16 cellular contexts compared by ENCODE assay signal in genomic region chr1:55259906-55260608, GRCh38. TPM values are rescaled to one million over a fixed set of nuclear protein-coding genes. Genes with fewer than 3 reads are reported as not detected.
DNase-seq lines count a peak whose midpoint lies in the region; ATAC-seq and TF ChIP-seq lines count a peak whose summit lies in the region.
"Had no signal": no experiment of that assay in that cellular context is flagged by ENCODE, and none has a peak within 500 bp of the region (broad histone marks: within the 10 kb centered on the region; RNA-seq: fewer than 3 reads in every experiment).

No MANE protein-coding gene starts in this region.

- no peaks in the 10 kb centered on the region for H3K36me3 Mint-ChIP-seq in activated T-helper 2 cell treated with anti-CD3 and anti-CD28 coated beads, Interferon-gamma antibody, Interleukin-2, Interleukin-4, amounts not matched to agents 10 μg/mL and 5 μg/mL and 100 μg/mL, durations not matched to agents 14 hours and 24 hours and 36 hours (ENCODE audit: low read depth)

- peaks cover 11% of the 10 kb centered on the region for H3K4me1 Mint-ChIP-seq in activated T-helper 2 cell treated with anti-CD3 and anti-CD28 coated beads, Interferon-gamma antibody, Interleukin-2, Interleukin-4, amounts not matched to agents 10 μg/mL and 5 μg/mL and 100 μg/mL, durations not matched to agents 14 hours and 24 hours and 36 hours (ENCODE audit: low read depth)

- H3K9me3 Mint-ChIP-seq in activated T-helper 2 cell treated with anti-CD3 and anti-CD28 coated beads, Interferon-gamma antibody, Interleukin-2, Interleukin-4, amounts not matched to agents 10 μg/mL and 5 μg/mL and 100 μg/mL, durations not matched to agents 14 hours and 24 hours and 36 hours: no peaks in the 10 kb centered on the region
- H3K9me3 Mint-ChIP-seq: CD4-positive, alpha-beta T cell had no signal

- H3K27me3 ChIP-seq in spleen (replicated peaks in 1 of 7) (no peaks in the 10 kb centered on the region), thyroid gland (no peaks in the 10 kb centered on the region)
- H3K27me3 ChIP-seq: stomach had no signal

- peak; percentile 18 for DNase-seq in GM19238 (ENCODE audit: insufficient read length, low spot score)
- DNase-seq in spleen: peak; percentile 81
- no peak for DNase-seq in nucleus accumbens (lab: John Stamatoyannopoulos, UW)
- no peak for DNase-seq in activated T-helper 2 cell treated with anti-CD3 and anti-CD28 coated beads, Interferon-gamma antibody, Interleukin-2, Interleukin-4, amounts not matched to agents 10 μg/mL and 5 μg/mL and 100 μg/mL, durations not matched to agents 14 hours and 24 hours and 36 hours (ENCODE audit: low spot score)
- no peak for DNase-seq in thyroid gland
- DNase-seq: CD4-positive, alpha-beta T cell; cortex of kidney; NCI-H1048; NCI-H446 treated with DMSO at 0.1 percent for 48 hours; SHP77; stimulated activated CD4-positive, alpha-beta T cell treated with anti-CD3 and anti-CD28 coated beads, Interleukin-2, amount 100 ng/mL, for 48 hours; stomach had no signal

- H3K27me3 Mint-ChIP-seq in activated T-helper 2 cell treated with anti-CD3 and anti-CD28 coated beads, Interferon-gamma antibody, Interleukin-2, Interleukin-4, amounts not matched to agents 10 μg/mL and 5 μg/mL and 100 μg/mL, durations not matched to agents 14 hours and 24 hours and 36 hours (ENCODE audit: low read depth): peaks cover 16% of the 10 kb centered on the region
- H3K27me3 Mint-ChIP-seq: CD4-positive, alpha-beta T cell had no signal

- no peak for TF ChIP-seq POLR2A in spleen (IDR thresholded peaks at IDR 0.05)
- TF ChIP-seq POLR2A in thyroid gland (IDR thresholded peaks at IDR 0.05): no peak

- no peak overlapping the region for H3K4me3 ChIP-seq in spleen
- H3K4me3 ChIP-seq in thyroid gland (replicated peaks in 1 of 3): no peak overlapping the region
- H3K4me3 ChIP-seq: prostate gland, stomach had no signal

- ATAC-seq in HG02610 (IDR thresholded peaks at IDR 0.05; ENCODE audit: unreplicated experiment) (peak; percentile 54), HG03469 (IDR thresholded peaks at IDR 0.05; ENCODE audit: unreplicated experiment) (peak; percentile 39), GM18858 (IDR thresholded peaks at IDR 0.05; ENCODE audit: unreplicated experiment) (no peak)

- TF ChIP-seq CTCF in spleen (IDR thresholded peaks at IDR 0.05 in 8 of 11, conservative IDR thresholded peaks at IDR 0.05 in 3 of 11) (no peak), thyroid gland (IDR thresholded peaks at IDR 0.05) (no peak)

- peak overlapping the region in 5 of 8 donors; percentile 40 to 75 (median 57) for H3K27ac ChIP-seq in spleen
- no peak overlapping the region for H3K27ac ChIP-seq in thyroid gland
- H3K27ac ChIP-seq: prostate gland, stomach had no signal

- H3K4me1 ChIP-seq in spleen (peaks cover 4 to 60% (median 34%) of the 10 kb centered on the region in 6 donors), thyroid gland (no peaks in the 10 kb centered on the region)
- H3K4me1 ChIP-seq: prostate gland, stomach had no signal

- intact Hi-C loops in spleen (cut with DNase I; ENCODE audit: low total_unique reads): no loop called here
- intact Hi-C loops in activated T-helper 2 cell treated with anti-CD3 and anti-CD28 coated beads, Interferon-gamma antibody, Interleukin-2, Interleukin-4, amounts not matched to agents 10 μg/mL and 5 μg/mL and 100 μg/mL, durations not matched to agents 14 hours and 24 hours and 36 hours (cut with micrococcal nuclease): loop anchor here (5.0 kb wide), 1 partner anchor 43 kb away; the partner anchor contains the start of gene USP24
- intact Hi-C loops in thyroid gland (cut with DNase I): no loop called here

- H3K27ac Mint-ChIP-seq in activated T-helper 2 cell treated with anti-CD3 and anti-CD28 coated beads, Interferon-gamma antibody, Interleukin-2, Interleukin-4, amounts not matched to agents 10 μg/mL and 5 μg/mL and 100 μg/mL, durations not matched to agents 14 hours and 24 hours and 36 hours: no peak overlapping the region
- H3K27ac Mint-ChIP-seq: CD4-positive, alpha-beta T cell had no signal

- no peaks in the 10 kb centered on the region for H3K9me3 ChIP-seq in spleen
- H3K9me3 ChIP-seq in thyroid gland: no peaks in the 10 kb centered on the region
- H3K9me3 ChIP-seq: prostate gland, stomach had no signal

- no peak overlapping the region for H3K4me3 Mint-ChIP-seq in activated T-helper 2 cell treated with anti-CD3 and anti-CD28 coated beads, Interferon-gamma antibody, Interleukin-2, Interleukin-4, amounts not matched to agents 10 μg/mL and 5 μg/mL and 100 μg/mL, durations not matched to agents 14 hours and 24 hours and 36 hours (ENCODE audit: low read depth)
- H3K4me3 Mint-ChIP-seq: CD4-positive, alpha-beta T cell had no signal

- 49 to 66% (median 57%) methylated on average over 7 of the region's 7 CpGs for WGBS in spleen, 5 donors
- 83 to 84% methylated on average over 7 of the region's 7 CpGs for WGBS in thyroid gland, 2 donors

- H3K36me3 ChIP-seq in spleen (no peaks in the 10 kb centered on the region), thyroid gland (no peaks in the 10 kb centered on the region)
- H3K36me3 ChIP-seq: prostate gland, stomach had no signal

RNA-seq across cellular contexts. Expression of gene USP24, which starts 44.9 kb away (rescaled TPM):
- total RNA-seq in spleen (10 to 100 TPM; 57.9 to 94.5 (median 74.2) TPM), thyroid gland (10 to 100 TPM; 38.5 to 74.6 (median 43.4) TPM)
- 10 to 100 TPM; 11.6 to 17.1 (median 15.3) TPM for polyA plus RNA-seq in spleen
- 42.6 and 44.0 TPM in 2 replicates for total RNA-seq in activated T-helper 2 cell treated with anti-CD3 and anti-CD28 coated beads, Interferon-gamma antibody, Interleukin-2, Interleukin-4, amounts not matched to agents 10 μg/mL and 5 μg/mL and 100 μg/mL, durations not matched to agents 14 hours and 24 hours and 36 hours

Comparison
In these comparisons a context has a peak if more than half of its experiments do, and no peak if none do; other contexts are left out.
1. DNase-seq: peak in GM19238 (single experiment) and spleen (single experiment); none in nucleus accumbens (0 of 56), activated T-helper 2 cell treated with anti-CD3 and anti-CD28 coated beads, Interferon-gamma antibody, Interleukin-2, Interleukin-4, amounts not matched to agents 10 μg/mL and 5 μg/mL and 100 μg/mL, durations not matched to agents 14 hours and 24 hours and 36 hours (single experiment) and thyroid gland (0 of 2).
2. H3K27ac ChIP-seq: peak in spleen (5 of 8); none in thyroid gland (0 of 3).